In genomic region chr11:104609297-104609696, GRCh38 we compare ENCODE assay signal across 8 cellular contexts.
DNase-seq lines count a peak whose midpoint lies in the region; ATAC-seq, FAIRE-seq and TF ChIP-seq lines count a peak whose summit lies in the region.

No MANE protein-coding gene starts in this region.

- TF ChIP-seq CTCF in D721Med (IDR thresholded peaks at IDR 0.05; ENCODE audit: insufficient read depth, missing control alignments) (peak; percentile 70), heart right ventricle (IDR thresholded peaks at IDR 0.05) (peak; percentile 25 to 84 (median 63))

- FAIRE-seq in D721Med (lab: Jason Lieb, UNC): no peak

- DNase-seq in D721Med (ENCODE audit: insufficient read length, low spot score): no peak
- peak; percentile 15 for DNase-seq in OCI-M1 (lab: John Stamatoyannopoulos, UW)
- DNase-seq in activated naive CD4-positive, alpha-beta T cell treated with anti-CD3 and anti-CD28 coated beads, Interleukin-2, amount 50 U/mL, for 16 hours: peak; percentile 17
- peak in 1 of 2 donors; percentile 23 for DNase-seq in heart right ventricle
- peak; percentile 69 for DNase-seq in putamen (ENCODE audit: low spot score)
- DNase-seq in GOT3 (lab: John Stamatoyannopoulos, UW): no peak

- ATAC-seq in GM19452 (IDR thresholded peaks at IDR 0.05; ENCODE audit: unreplicated experiment): peak; percentile 81
- peak; percentile 91 for ATAC-seq in HG03442 (IDR thresholded peaks at IDR 0.05; ENCODE audit: unreplicated experiment)
- peak; percentile 50 to 84 (median 82) for ATAC-seq in heart right ventricle

- 29 to 31% methylated on average over 1 of the region's 1 CpG for WGBS in heart right ventricle, 2 donors

- H3K9me3 ChIP-seq in heart right ventricle: peaks cover 0 to 6% (median 0%) of the 10 kb centered on the region in 11 donors

- H3K4me1 ChIP-seq in heart right ventricle: peaks cover 0 to 17% (median 11%) of the 10 kb centered on the region in 9 donors

- no peaks in the 10 kb centered on the region for H3K27me3 ChIP-seq in heart right ventricle

- H3K27ac ChIP-seq in heart right ventricle: peak overlapping the region in 6 of 10 donors; percentile 2 to 73 (median 30)

- H3K4me3 ChIP-seq in heart right ventricle: no peak overlapping the region

- intact Hi-C loops in heart right ventricle (cut with DNase I): loop anchor here in 1 of 10 donors (5.0 kb wide), 1 partner anchor 1253 kb away; no protein-coding TSS in a partner anchor

- no peaks in the 10 kb centered on the region for H3K36me3 ChIP-seq in heart right ventricle

Comparison
In these comparisons a context has a peak if more than half of its experiments do, and no peak if none do; other contexts are left out.
1. DNase-seq: peak in OCI-M1 (single experiment), activated naive CD4-positive, alpha-beta T cell treated with anti-CD3 and anti-CD28 coated beads, Interleukin-2, amount 50 U/mL, for 16 hours (single experiment) and putamen (single experiment); none in D721Med (single experiment) and GOT3 (single experiment).
2. Peak in every context shown above with its lines, with median percentiles within 50 percentile points of each other: ATAC-seq.